1 cellular context compared by ENCODE assay signal in genomic region chr9:136848393-136849037, GRCh38.
TF ChIP-seq lines count a peak whose summit lies in the region.

No MANE protein-coding gene starts in this region.

TF ChIP-seq in HepG2, 621 proteins besides CTCF, POLR2A, EP300 and RAD21 (continued from another document and continues in another):
- no peak for TF ChIP-seq NFAT5 (CRISPR knock-in tag; IDR thresholded peaks at IDR 0.05)
- no peak for TF ChIP-seq MAX (IDR thresholded peaks at IDR 0.05)
- TF ChIP-seq PLRG1 (conservative IDR thresholded peaks at IDR 0.05): no peak
- TF ChIP-seq ZNF12 (CRISPR knock-in tag; IDR thresholded peaks at IDR 0.05): no peak
- no peak for TF ChIP-seq MZF1 (CRISPR knock-in tag; IDR thresholded peaks at IDR 0.05; ENCODE audit: borderline replicate concordance)
- TF ChIP-seq ZNF614 (CRISPR knock-in tag; IDR thresholded peaks at IDR 0.05; ENCODE audit: borderline replicate concordance): no peak
- no peak for TF ChIP-seq ZNF20 (CRISPR knock-in tag; IDR thresholded peaks at IDR 0.05)
- TF ChIP-seq ZNF546 (CRISPR knock-in tag; conservative IDR thresholded peaks at IDR 0.05): 0 out of 2 replicates have a peak, but pooled peaks have one; percentile 4
- TF ChIP-seq RFX3 (CRISPR knock-in tag; IDR thresholded peaks at IDR 0.05): no peak
- TF ChIP-seq CBX2 (IDR thresholded peaks at IDR 0.05; ENCODE audit: low read depth, low read length): no peak
- TF ChIP-seq CBX2 (CRISPR knock-in tag; IDR thresholded peaks at IDR 0.05; ENCODE audit: low read depth): no peak
- 0 out of 2 replicates have a peak, but pooled peaks have one; percentile 26 for TF ChIP-seq CAMTA2 (CRISPR knock-in tag; IDR thresholded peaks at IDR 0.05; ENCODE audit: borderline replicate concordance)
- TF ChIP-seq ZNF672 (CRISPR knock-in tag; IDR thresholded peaks at IDR 0.05): no peak
- no peak for TF ChIP-seq PBX2 (CRISPR knock-in tag; IDR thresholded peaks at IDR 0.05)
- TF ChIP-seq ZNF710 (CRISPR knock-in tag; IDR thresholded peaks at IDR 0.05; ENCODE audit: borderline replicate concordance): 0 out of 2 replicates have a peak, but pooled peaks have one; percentile 9
- peak; percentile 43; the same call in 1 of the 2 replicates for TF ChIP-seq PAX8 (CRISPR knock-in tag; IDR thresholded peaks at IDR 0.05; ENCODE audit: borderline replicate concordance)
- TF ChIP-seq ZBTB10 (CRISPR knock-in tag; IDR thresholded peaks at IDR 0.05; ENCODE audit: borderline replicate concordance): no peak
- 0 out of 2 replicates have a peak, but pooled peaks have one; percentile 17 for TF ChIP-seq JUNB (CRISPR knock-in tag; IDR thresholded peaks at IDR 0.05; ENCODE audit: borderline replicate concordance)
- TF ChIP-seq ZFP36L1 (CRISPR knock-in tag; IDR thresholded peaks at IDR 0.05): peak; percentile 10; the same call in 1 of the 2 replicates
- no peak for TF ChIP-seq KAT2B (IDR thresholded peaks at IDR 0.05; ENCODE audit: borderline replicate concordance, low read depth, low read length)
- no peak for TF ChIP-seq FOXM1 (CRISPR knock-in tag; IDR thresholded peaks at IDR 0.05)
- TF ChIP-seq REST (IDR thresholded peaks at IDR 0.05; ENCODE audit: borderline replicate concordance in 1 of 2, low read depth in 1 of 2, low read length in 2 of 2): no peak
- TF ChIP-seq ZBTB7B (CRISPR knock-in tag; IDR thresholded peaks at IDR 0.05): no peak
- no peak for TF ChIP-seq TBP (CRISPR knock-in tag; IDR thresholded peaks at IDR 0.05)
- TF ChIP-seq RBAK (CRISPR knock-in tag; IDR thresholded peaks at IDR 0.05): no peak
- TF ChIP-seq ARNT2 (CRISPR knock-in tag; IDR thresholded peaks at IDR 0.05; ENCODE audit: low read depth): no peak
- no peak for TF ChIP-seq MED8 (CRISPR knock-in tag; IDR thresholded peaks at IDR 0.05; ENCODE audit: insufficient replicate concordance)
- no peak for TF ChIP-seq DNMT1 (CRISPR knock-in tag; IDR thresholded peaks at IDR 0.05)
- no peak for TF ChIP-seq CREB1 (IDR thresholded peaks at IDR 0.05)
- TF ChIP-seq CREB1 (CRISPR knock-in tag; IDR thresholded peaks at IDR 0.05): no peak
- TF ChIP-seq ZSCAN5A (CRISPR knock-in tag; IDR thresholded peaks at IDR 0.05; ENCODE audit: borderline replicate concordance): no peak
- no peak for TF ChIP-seq ZBTB4 (CRISPR knock-in tag; IDR thresholded peaks at IDR 0.05; ENCODE audit: borderline replicate concordance)
- no peak for TF ChIP-seq DR1 (CRISPR knock-in tag; IDR thresholded peaks at IDR 0.05)
- no peak for TF ChIP-seq ZNF615 (CRISPR knock-in tag; IDR thresholded peaks at IDR 0.05; ENCODE audit: borderline replicate concordance)
- TF ChIP-seq ZC3H13 (CRISPR knock-in tag; IDR thresholded peaks at IDR 0.05): 0 out of 2 replicates have a peak, but pooled peaks have one; percentile 19
- TF ChIP-seq GLMP (CRISPR knock-in tag; IDR thresholded peaks at IDR 0.05; ENCODE audit: borderline replicate concordance): no peak
- no peak for TF ChIP-seq KDM4B (CRISPR knock-in tag; IDR thresholded peaks at IDR 0.05)
- no peak for TF ChIP-seq SMAD9 (CRISPR knock-in tag; IDR thresholded peaks at IDR 0.05)
